In genomic region chr11:131954146-131954545, GRCh38 we compare ENCODE assay signal across 20 cellular contexts.
"Had no signal": no experiment of that assay in that cellular context is flagged by ENCODE, and none has a peak within 500 bp of the region (broad histone marks: within the 10 kb centered on the region; RNA-seq: fewer than 3 reads in every experiment).

No MANE protein-coding gene starts in this region.

- DNase-seq: heart right ventricle; islet precursor cell; left ventricle myocardium inferior; midbrain; mucosa of descending colon; naive thymus-derived CD4-positive, alpha-beta T cell; occipital lobe; retina; right cardiac atrium; stimulated activated CD4-positive, alpha-beta T cell treated with anti-CD3 and anti-CD28 coated beads, Interleukin-12 subunit alpha, Interleukin-12 subunit beta, amount 100 ng/mL, for 4 hours; stimulated activated CD4-positive, alpha-beta T cell treated with anti-CD3 and anti-CD28 coated beads, Interleukin-15, amount 100 ng/mL, for 24 hours; stimulated activated CD4-positive, alpha-beta T cell treated with anti-CD3 and anti-CD28 coated beads, Interleukin-2, amount 100 ng/mL, for 24 hours; stimulated activated CD4-positive, alpha-beta T cell treated with anti-CD3 and anti-CD28 coated beads, Interleukin-4, amount 100 ng/mL, for 1 hour; stimulated activated naive CD4-positive, alpha-beta T cell; tibial artery; trophoblast cell; upper lobe of right lung had no signal

- H3K36me3 Mint-ChIP-seq: naive thymus-derived CD4-positive, alpha-beta T cell; natural killer cell treated with Interleukin-12 subunit alpha and Interleukin-12 subunit beta and Interleukin-15 and Interleukin-18, amount 100 ng/mL, for 72 hours had no signal

- ATAC-seq: heart right ventricle; mucosa of descending colon; naive thymus-derived CD4-positive, alpha-beta T cell; natural killer cell treated with Interleukin-12 subunit alpha and Interleukin-12 subunit beta and Interleukin-15 and Interleukin-18, amount 100 ng/mL, for 72 hours; right cardiac atrium; sciatic nerve; upper lobe of right lung had no signal

- H3K4me1 Mint-ChIP-seq: naive thymus-derived CD4-positive, alpha-beta T cell had no signal

- H3K9me3 Mint-ChIP-seq: stimulated activated naive CD8-positive, alpha-beta T cell treated with anti-CD3 and anti-CD28 coated beads, Interleukin-15, Interleukin-2, amounts not matched to agents 100 ng/mL and 50 ng/mL, for 24 hours had no signal

- H3K27ac Mint-ChIP-seq: naive thymus-derived CD4-positive, alpha-beta T cell; natural killer cell treated with Interleukin-12 subunit alpha and Interleukin-12 subunit beta and Interleukin-15 and Interleukin-18, amount 100 ng/mL, for 72 hours; stimulated activated naive CD8-positive, alpha-beta T cell treated with anti-CD3 and anti-CD28 coated beads, Interleukin-15, Interleukin-2, amounts not matched to agents 100 ng/mL and 50 ng/mL, for 24 hours had no signal

- H3K4me3 Mint-ChIP-seq: naive thymus-derived CD4-positive, alpha-beta T cell; natural killer cell treated with Interleukin-12 subunit alpha and Interleukin-12 subunit beta and Interleukin-15 and Interleukin-18, amount 100 ng/mL, for 72 hours; stimulated activated naive CD8-positive, alpha-beta T cell treated with anti-CD3 and anti-CD28 coated beads, Interleukin-15, Interleukin-2, amounts not matched to agents 100 ng/mL and 50 ng/mL, for 24 hours had no signal

- H3K27me3 Mint-ChIP-seq: stimulated activated naive CD8-positive, alpha-beta T cell treated with anti-CD3 and anti-CD28 coated beads, Interleukin-15, Interleukin-2, amounts not matched to agents 100 ng/mL and 50 ng/mL, for 24 hours had no signal
